11 cellular contexts compared by ENCODE assay signal in the genomic region with DNA sequence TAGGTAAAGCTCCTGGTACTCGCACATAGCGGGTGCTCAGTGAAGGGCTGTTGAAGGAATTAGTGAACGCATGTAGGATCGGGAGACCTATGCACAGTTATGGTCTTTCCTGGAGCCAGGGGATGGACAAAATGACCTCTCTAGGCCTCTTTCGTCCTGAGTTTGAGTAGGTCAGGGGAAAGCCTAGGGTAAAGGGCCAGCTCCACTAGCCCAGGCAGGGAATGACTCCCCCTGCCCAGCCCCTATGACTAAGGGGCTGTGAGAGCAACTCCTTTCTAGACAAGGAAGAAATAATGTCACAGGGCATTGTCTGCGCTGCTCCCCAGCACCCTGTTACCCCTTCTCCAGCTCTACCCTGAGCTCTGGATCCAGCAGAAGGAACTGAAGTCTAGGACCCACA. TPM values are rescaled to one million over a fixed set of nuclear protein-coding genes. Genes with fewer than 3 reads are reported as not detected.
DNase-seq lines count a peak whose midpoint lies in the region; ATAC-seq and TF ChIP-seq lines count a peak whose summit lies in the region.
"Had no signal": no experiment of that assay in that cellular context is flagged by ENCODE, and none has a peak within 500 bp of the region (broad histone marks: within the 10 kb centered on the region; RNA-seq: fewer than 3 reads in every experiment).

No MANE protein-coding gene starts in this region.

- H3K4me2 ChIP-seq in PC-3 (ENCODE audit: low read length) = peak overlapping the region; percentile 65
- H3K4me2 ChIP-seq in trophoblast cell (ENCODE audit: low read length) = no peak overlapping the region

- ATAC-seq in PC-3 (peak; percentile 6), HG03460 (IDR thresholded peaks at IDR 0.05; ENCODE audit: unreplicated experiment) (no peak)
- no peak for ATAC-seq in stimulated activated naive B cell treated with anti-CD40 and anti-IgM and Interleukin-4, amounts not matched to agents 10 μg/mL and 1 μg/mL and 100 μg/mL, for 72 hours (replicated peaks)

- H3K79me2 ChIP-seq in PC-3 (ENCODE audit: low read length) (no peaks in the 10 kb centered on the region), trophoblast cell (ENCODE audit: control insufficient read depth, insufficient read depth, low read length, poor library complexity) (no peaks in the 10 kb centered on the region)

- WGBS in esophagus muscularis mucosa = 75% methylated on average over 6 of the region's 6 CpGs
- no CpG with 5 or more reads among the region's 6 CpGs for WGBS in trophoblast cell (ENCODE audit: extremely low coverage, insufficient coverage, insufficient read length)

- TF ChIP-seq EP300 in esophagus muscularis mucosa (IDR thresholded peaks at IDR 0.05) = no peak

- no peak overlapping the region for H2AK5ac ChIP-seq in trophoblast cell (ENCODE audit: low read length)

- no peak overlapping the region for H3K4me3 ChIP-seq in PC-3 (ENCODE audit: low read length)
- no peak overlapping the region for H3K4me3 ChIP-seq in esophagus muscularis mucosa
- H3K4me3 ChIP-seq in trophoblast cell (ENCODE audit: low read depth, low read length) = no peak overlapping the region

- H2BK5ac ChIP-seq in trophoblast cell (ENCODE audit: low read depth, low read length, poor library complexity) = no peak overlapping the region

- H3K9ac ChIP-seq in PC-3 (ENCODE audit: low read length) = no peak overlapping the region
- no peak overlapping the region for H3K9ac ChIP-seq in trophoblast cell (ENCODE audit: low read length)

- no peaks in the 10 kb centered on the region for H4K20me1 ChIP-seq in PC-3 (ENCODE audit: low read length)

- peak overlapping the region; percentile 36 for H2BK120ac ChIP-seq in trophoblast cell (ENCODE audit: insufficient read depth, low read length, poor library complexity)

- peaks cover 5% of the 10 kb centered on the region for H3K79me1 ChIP-seq in trophoblast cell (ENCODE audit: low read length)

- no peaks in the 10 kb centered on the region for H3K27me3 ChIP-seq in PC-3 (ENCODE audit: low read length)
- H3K27me3 ChIP-seq in esophagus muscularis mucosa = no peaks in the 10 kb centered on the region
- H3K27me3 ChIP-seq in trophoblast cell (ENCODE audit: insufficient read depth, low read length) = no peaks in the 10 kb centered on the region
- H3K27me3 ChIP-seq: dorsolateral prefrontal cortex had no signal

- no peaks in the 10 kb centered on the region for H3K27me3 Mint-ChIP-seq in Calu3 (ENCODE audit: unreplicated experiment)
- no peaks in the 10 kb centered on the region for H3K27me3 Mint-ChIP-seq in stimulated activated naive B cell treated with anti-CD40 and anti-IgM and Interleukin-4, amounts not matched to agents 10 μg/mL and 1 μg/mL and 100 μg/mL, for 72 hours
- H3K27me3 Mint-ChIP-seq: activated CD4-positive, alpha-beta T cell treated with anti-CD3 and anti-CD28 coated beads, Interleukin-2, amount 10 ng/mL, durations not matched to agents 24 days and 14 days; naive thymus-derived CD4-positive, alpha-beta T cell had no signal

- H4K8ac ChIP-seq in trophoblast cell (ENCODE audit: low read depth, low read length) = peak overlapping the region; percentile 90

- peak overlapping the region; percentile 11 for H2BK12ac ChIP-seq in trophoblast cell (ENCODE audit: low read length)

- H4K12ac ChIP-seq in trophoblast cell (ENCODE audit: low read depth, low read length) = no peak overlapping the region

- H3K27ac Mint-ChIP-seq in Calu3 (ENCODE audit: unreplicated experiment) = peak overlapping the region; percentile 86
- no peak overlapping the region for H3K27ac Mint-ChIP-seq in stimulated activated naive B cell treated with anti-CD40 and anti-IgM and Interleukin-4, amounts not matched to agents 10 μg/mL and 1 μg/mL and 100 μg/mL, for 72 hours
- H3K27ac Mint-ChIP-seq: activated CD4-positive, alpha-beta T cell treated with anti-CD3 and anti-CD28 coated beads, Interleukin-2, amount 10 ng/mL, durations not matched to agents 24 days and 14 days had no signal

- no peaks in the 10 kb centered on the region for H3K9me3 Mint-ChIP-seq in Calu3 (ENCODE audit: low read depth, unreplicated experiment)
- H3K9me3 Mint-ChIP-seq in stimulated activated naive B cell treated with anti-CD40 and anti-IgM and Interleukin-4, amounts not matched to agents 10 μg/mL and 1 μg/mL and 100 μg/mL, for 72 hours = no peaks in the 10 kb centered on the region
- H3K9me3 Mint-ChIP-seq: activated CD4-positive, alpha-beta T cell treated with anti-CD3 and anti-CD28 coated beads, Interleukin-2, amount 10 ng/mL, durations not matched to agents 24 days and 14 days had no signal

- H3K14ac ChIP-seq in trophoblast cell (ENCODE audit: low read length) = no peak overlapping the region

- peaks cover 20% of the 10 kb centered on the region for H3K36me3 Mint-ChIP-seq in Calu3 (ENCODE audit: insufficient read depth, unreplicated experiment)
- H3K36me3 Mint-ChIP-seq in stimulated activated naive B cell treated with anti-CD40 and anti-IgM and Interleukin-4, amounts not matched to agents 10 μg/mL and 1 μg/mL and 100 μg/mL, for 72 hours = no peaks in the 10 kb centered on the region

- POLR2A ChIA-PET in PC-3 (lab: Charles Lee; ENCODE audit: unreplicated experiment) = interaction anchor here (0.5 to 2.0 kb wide), 6 partner anchors 21 to 62 kb away, joined by 3 to 22 read pairs (median 4); a partner anchor contains a TSS

- no peak overlapping the region for H3K18ac ChIP-seq in trophoblast cell (ENCODE audit: low read length)

- no peak overlapping the region for H3K4ac ChIP-seq in trophoblast cell (ENCODE audit: low read depth, low read length)

- DNase-seq in Calu3 = no peak
- peak; percentile 31 for DNase-seq in PC-3
- DNase-seq in esophagus muscularis mucosa (ENCODE audit: extremely low spot score) = no peak
- no peak for DNase-seq in trophoblast cell
- DNase-seq in stimulated activated naive B cell treated with anti-CD40 and anti-IgM and Interleukin-4, amounts not matched to agents 10 μg/mL and 1 μg/mL and 100 μg/mL, for 72 hours = no peak
- DNase-seq in activated CD8-positive, alpha-beta memory T cell treated with anti-CD3 and anti-CD28 coated beads, Interleukin-2, amount 50 U/mL, for 4 hours = no peak
- no peak for DNase-seq in NOMO-1 treated with dmso at 0.1 percent for 144 hours (lab: John Stamatoyannopoulos, UW; ENCODE audit: unreplicated experiment)

- H3K36me3 ChIP-seq in PC-3 (ENCODE audit: low read depth, low read length) = no peaks in the 10 kb centered on the region
- no peaks in the 10 kb centered on the region for H3K36me3 ChIP-seq in esophagus muscularis mucosa
- no peaks in the 10 kb centered on the region for H3K36me3 ChIP-seq in trophoblast cell (ENCODE audit: control insufficient read depth in 1 of 2, insufficient read depth in 2 of 2, low read length in 2 of 2)

- intact Hi-C loops in Calu3 (cut with micrococcal nuclease; ENCODE audit: unreplicated experiment) (loop anchor here (2.0 kb wide), 1 partner anchor 24 kb away; no protein-coding TSS in a partner anchor), PC-3 (cut with micrococcal nuclease) (no loop called here), esophagus muscularis mucosa (cut with DNase I) (loop anchor here (5.0 kb wide), 1 partner anchor 40 kb away; no protein-coding TSS in a partner anchor)

- BruUV-seq in Calu3 (replicated peaks; lab: Mats Ljungman, UMichigan) = no TSS peak
- BruUV-seq in PC-3 (replicated peaks; lab: Mats Ljungman, UMichigan) = no TSS peak

- CTCF ChIA-PET in Calu3 (lab: Charles Lee) = interaction anchor here (0.9 to 7.4 kb wide), 9 partner anchors 21 to 61 kb away, joined by 4 to 253 read pairs (median 8); a partner anchor contains a TSS
- CTCF ChIA-PET in PC-3 (lab: Charles Lee) = interaction anchor here (0.6 to 2.5 kb wide), 9 partner anchors 21 to 62 kb away, joined by 3 to 175 read pairs (median 12); a partner anchor contains a TSS

- no peak for TF ChIP-seq POLR2A in esophagus muscularis mucosa (IDR thresholded peaks at IDR 0.05; ENCODE audit: low read depth)

- peaks cover 32% of the 10 kb centered on the region for H3K4me1 Mint-ChIP-seq in Calu3 (ENCODE audit: low read depth, unreplicated experiment)
- peaks cover 3 to 10% of the 10 kb centered on the region in 2 donors for H3K4me1 Mint-ChIP-seq in stimulated activated naive B cell treated with anti-CD40 and anti-IgM and Interleukin-4, amounts not matched to agents 10 μg/mL and 1 μg/mL and 100 μg/mL, for 72 hours

- H3K4me3 Mint-ChIP-seq in Calu3 (ENCODE audit: low read depth, unreplicated experiment) = no peak overlapping the region
- H3K4me3 Mint-ChIP-seq in stimulated activated naive B cell treated with anti-CD40 and anti-IgM and Interleukin-4, amounts not matched to agents 10 μg/mL and 1 μg/mL and 100 μg/mL, for 72 hours = no peak overlapping the region
- H3K4me3 Mint-ChIP-seq: activated CD4-positive, alpha-beta T cell treated with anti-CD3 and anti-CD28 coated beads, Interleukin-2, amount 10 ng/mL, durations not matched to agents 24 days and 14 days; naive thymus-derived CD4-positive, alpha-beta T cell had no signal

- H3F3A ChIP-seq in PC-3 (ENCODE audit: low read length, unreplicated experiment) = no peaks in the 10 kb centered on the region

- no peak overlapping the region for H3K23ac ChIP-seq in trophoblast cell (ENCODE audit: low read length)

- peak overlapping the region; percentile 9 for H4K91ac ChIP-seq in trophoblast cell (ENCODE audit: low read depth, low read length)

- H3K27ac ChIP-seq in PC-3 (ENCODE audit: low read length) (no peak overlapping the region), esophagus muscularis mucosa (replicated peaks in 1 of 4) (peak overlapping the region; percentile 61 to 74 (median 72)), trophoblast cell (ENCODE audit: low read depth, low read length) (no peak overlapping the region)

- TF ChIP-seq CTCF in Calu3 (IDR thresholded peaks at IDR 0.05; ENCODE audit: unreplicated experiment) = no peak
- no peak for TF ChIP-seq CTCF in PC-3 (conservative IDR thresholded peaks at IDR 0.05; ENCODE audit: low read depth, low read length)
- no peak for TF ChIP-seq CTCF in esophagus muscularis mucosa (IDR thresholded peaks at IDR 0.05)

- H2AFZ ChIP-seq in PC-3 (ENCODE audit: low read length) (peak overlapping the region; percentile 68), trophoblast cell (ENCODE audit: insufficient read depth, low read length, poor library complexity) (no peak overlapping the region)

- H3K4me1 ChIP-seq in PC-3 (ENCODE audit: insufficient read depth, low read length) = peaks cover 16% of the 10 kb centered on the region
- H3K4me1 ChIP-seq in esophagus muscularis mucosa = peaks cover 8 to 20% (median 16%) of the 10 kb centered on the region in 4 donors
- peaks cover 3% of the 10 kb centered on the region in 2 experiments for H3K4me1 ChIP-seq in trophoblast cell (ENCODE audit: control insufficient read depth in 1 of 2, insufficient read depth in 2 of 2, low read length in 2 of 2)

- H3K9me2 ChIP-seq in PC-3 (replicated peaks; ENCODE audit: low read length) = no peaks in the 10 kb centered on the region

- H3K9me3 ChIP-seq in PC-3 (ENCODE audit: low read length) (no peaks in the 10 kb centered on the region), esophagus muscularis mucosa (no peaks in the 10 kb centered on the region), trophoblast cell (ENCODE audit: insufficient read depth, low read depth, low read length) (no peaks in the 10 kb centered on the region)

RNA-seq across cellular contexts. Expression of a gene that starts 24.6 kb away (rescaled TPM):
- total RNA-seq in Calu3 (2022) = 8.5 and 9.6 TPM in 2 replicates
- total RNA-seq in PC-3 (2014; rRNA removed) = 8.2 and 14.2 TPM in 2 replicates
- total RNA-seq in esophagus muscularis mucosa = 10 to 100 TPM; 11.0 to 26.7 (median 19.6) TPM
- polyA plus RNA-seq in trophoblast cell (2013) = 2.4 and 2.8 TPM in 2 replicates

RNA-seq across cellular contexts. Expression of a gene that starts 35.4 kb away (rescaled TPM):
- 16.3 and 17.1 TPM in 2 replicates for total RNA-seq in Calu3 (2022)
- 19.9 and 30.5 TPM in 2 replicates for total RNA-seq in PC-3 (2014; rRNA removed)
- 1 to 10 TPM; 4.0 to 8.4 (median 7.0) TPM for total RNA-seq in esophagus muscularis mucosa
- 4.2 and 4.3 TPM in 2 replicates for polyA plus RNA-seq in trophoblast cell (2013)

RNA-seq across cellular contexts. Expression of a gene that starts 48.8 kb away (rescaled TPM):
- total RNA-seq in Calu3 (2022) (57.2 and 64.7 TPM in 2 replicates), PC-3 (2014; rRNA removed) (47.3 and 59.0 TPM in 2 replicates), esophagus muscularis mucosa (10 to 100 TPM; 32.1 to 58.2 (median 45.3) TPM)
- polyA plus RNA-seq in trophoblast cell (2013) = 108 and 114 TPM in 2 replicates

Comparison
In these comparisons a context has a peak if more than half of its experiments do, and no peak if none do; other contexts are left out.
1. H3K27ac ChIP-seq: peak in esophagus muscularis mucosa (4 of 4); none in PC-3 (single experiment) and trophoblast cell (single experiment).